In genomic region chr17:30345527-30346075, GRCh38 we compare ENCODE assay signal across 12 cellular contexts.
A peak's percentile ranks its signal among the peaks of the same experiment; 100 is the strongest.
DNase-seq lines count a peak whose midpoint lies in the region; ATAC-seq lines count a peak whose summit lies in the region.
"Had no signal": no experiment of that assay in that cellular context is flagged by ENCODE, and none has a peak within 500 bp of the region (broad histone marks: within the 10 kb centered on the region; RNA-seq: fewer than 3 reads in every experiment).

No MANE protein-coding gene starts in this region.

- no peak overlapping the region for H3K27ac Mint-ChIP-seq in stimulated activated effector memory CD8-positive, alpha-beta T cell treated with anti-CD3 and anti-CD28 coated beads, Interleukin-12 subunit alpha, Interleukin-12 subunit beta, amount 100 ng/mL, for 72 hours

- no peaks in the 10 kb centered on the region for H3K36me3 Mint-ChIP-seq in stimulated activated effector memory CD8-positive, alpha-beta T cell treated with anti-CD3 and anti-CD28 coated beads, Interleukin-12 subunit alpha, Interleukin-12 subunit beta, amount 100 ng/mL, for 72 hours
- H3K36me3 Mint-ChIP-seq: immature natural killer cell had no signal

- ATAC-seq in stimulated activated effector memory CD8-positive, alpha-beta T cell treated with anti-CD3 and anti-CD28 coated beads, Interleukin-12 subunit alpha, Interleukin-12 subunit beta, amount 100 ng/mL, for 72 hours: peak; percentile 95
- ATAC-seq in GM18873 (IDR thresholded peaks at IDR 0.05; ENCODE audit: low FRiP score, unreplicated experiment): no peak
- ATAC-seq in HG03457 (IDR thresholded peaks at IDR 0.05; ENCODE audit: unreplicated experiment): no peak

- H3K4me1 Mint-ChIP-seq in stimulated activated effector memory CD8-positive, alpha-beta T cell treated with anti-CD3 and anti-CD28 coated beads, Interleukin-12 subunit alpha, Interleukin-12 subunit beta, amount 100 ng/mL, for 72 hours: peaks cover 11% of the 10 kb centered on the region

- H3K27ac ChIP-seq in epithelial cell of prostate: peak overlapping the region; percentile 87
- H3K27ac ChIP-seq: SK-N-MC had no signal

- DNase-seq in DMS 273 (lab: John Stamatoyannopoulos, UW; ENCODE audit: unreplicated experiment) (peak; percentile 29), DMS 273 treated with DMSO at 0.1 percent for 48 hours (lab: John Stamatoyannopoulos, UW) (no peak), MV-4-11 (lab: John Stamatoyannopoulos, UW) (peak; percentile 43), epithelial cell of prostate (ENCODE audit: low read depth, low spot score) (no peak), iPS-NIHi7 (ENCODE audit: extremely low spot score) (no peak)
- DNase-seq in stimulated activated effector memory CD8-positive, alpha-beta T cell treated with anti-CD3 and anti-CD28 coated beads, Interleukin-12 subunit alpha, Interleukin-12 subunit beta, amount 100 ng/mL, for 72 hours (ENCODE audit: low spot score in 2 of 2): no peak
- DNase-seq: 8988T; effector CD4-positive, alpha-beta T cell; immature natural killer cell had no signal

- H3K4me3 Mint-ChIP-seq in stimulated activated effector memory CD8-positive, alpha-beta T cell treated with anti-CD3 and anti-CD28 coated beads, Interleukin-12 subunit alpha, Interleukin-12 subunit beta, amount 100 ng/mL, for 72 hours: no peak overlapping the region
- H3K4me3 Mint-ChIP-seq: immature natural killer cell had no signal

- no peaks in the 10 kb centered on the region for H3K9me3 Mint-ChIP-seq in stimulated activated effector memory CD8-positive, alpha-beta T cell treated with anti-CD3 and anti-CD28 coated beads, Interleukin-12 subunit alpha, Interleukin-12 subunit beta, amount 100 ng/mL, for 72 hours
- H3K9me3 Mint-ChIP-seq: immature natural killer cell had no signal

Comparison
In these comparisons a context has a peak if more than half of its experiments do, and no peak if none do; other contexts are left out.
1. DNase-seq: peak in DMS 273 (single experiment) and MV-4-11 (single experiment); none in DMS 273 treated with DMSO at 0.1 percent for 48 hours (single experiment), epithelial cell of prostate (single experiment), stimulated activated effector memory CD8-positive, alpha-beta T cell treated with anti-CD3 and anti-CD28 coated beads, Interleukin-12 subunit alpha, Interleukin-12 subunit beta, amount 100 ng/mL, for 72 hours (0 of 2) and iPS-NIHi7 (single experiment).